28 cellular contexts compared by ENCODE assay signal in genomic region chr11:8331767-8332166, GRCh38.
A peak's percentile ranks its signal among the peaks of the same experiment; 100 is the strongest.
DNase-seq lines count a peak whose midpoint lies in the region; ATAC-seq and FAIRE-seq lines count a peak whose summit lies in the region.
"Had no signal": no experiment of that assay in that cellular context is flagged by ENCODE, and none has a peak within 500 bp of the region (broad histone marks: within the 10 kb centered on the region; RNA-seq: fewer than 3 reads in every experiment).

No MANE protein-coding gene starts in this region.

- H3K27ac Mint-ChIP-seq in dendritic cell treated with granulocyte-macrophage colony-stimulating factor and Interleukin-4, amounts not matched to agents 40 ng/mL and 50 ng/mL, for 4 days, result peak overlapping the region; percentile 60
- no peak overlapping the region for H3K27ac Mint-ChIP-seq in stimulated activated naive B cell treated with anti-CD40 and anti-IgM and Interleukin-4, amounts not matched to agents 10 μg/mL and 1 μg/mL and 100 μg/mL, for 72 hours
- H3K27ac Mint-ChIP-seq: activated CD4-positive, alpha-beta memory T cell treated with anti-CD3 and anti-CD28 coated beads, Interleukin-2, amount 10 ng/mL, durations not matched to agents 7 days and 5 days; activated naive CD4-positive, alpha-beta T cell treated with anti-CD3 and anti-CD28 coated beads, Interleukin-2, amount 10 ng/mL, durations not matched to agents 7 days and 5 days; activated T-helper 1 cell treated with anti-CD3 and anti-CD28 coated beads, Interleukin-12 subunit alpha, Interleukin-12 subunit beta, Interleukin-2, Interleukin-4 antibody, amounts not matched to agents 30 ng/mL and 10 ng/mL and 1 ng/mL, durations not matched to agents 14 hours and 24 hours and 36 hours; CD4-positive, alpha-beta T cell; nephron progenitor cell had no signal

- no peaks in the 10 kb centered on the region for H3K36me3 Mint-ChIP-seq in dendritic cell treated with granulocyte-macrophage colony-stimulating factor and Interleukin-4, amounts not matched to agents 40 ng/mL and 50 ng/mL, for 4 days (ENCODE audit: low read depth)
- H3K36me3 Mint-ChIP-seq in stimulated activated naive B cell treated with anti-CD40 and anti-IgM and Interleukin-4, amounts not matched to agents 10 μg/mL and 1 μg/mL and 100 μg/mL, for 72 hours, result no peaks in the 10 kb centered on the region
- H3K36me3 Mint-ChIP-seq: activated naive CD4-positive, alpha-beta T cell treated with anti-CD3 and anti-CD28 coated beads, Interleukin-2, amount 10 ng/mL, durations not matched to agents 7 days and 5 days had no signal

- peaks cover 8% of the 10 kb centered on the region for H3K27me3 Mint-ChIP-seq in dendritic cell treated with granulocyte-macrophage colony-stimulating factor and Interleukin-4, amounts not matched to agents 40 ng/mL and 50 ng/mL, for 4 days
- peaks cover 11 to 13% of the 10 kb centered on the region in 2 donors for H3K27me3 Mint-ChIP-seq in stimulated activated naive B cell treated with anti-CD40 and anti-IgM and Interleukin-4, amounts not matched to agents 10 μg/mL and 1 μg/mL and 100 μg/mL, for 72 hours
- H3K27me3 Mint-ChIP-seq: activated CD4-positive, alpha-beta memory T cell treated with anti-CD3 and anti-CD28 coated beads, Interleukin-2, amount 10 ng/mL, durations not matched to agents 7 days and 5 days had no signal

- no peak overlapping the region for H3K4me3 Mint-ChIP-seq in dendritic cell treated with granulocyte-macrophage colony-stimulating factor and Interleukin-4, amounts not matched to agents 40 ng/mL and 50 ng/mL, for 4 days
- no peak overlapping the region for H3K4me3 Mint-ChIP-seq in stimulated activated naive B cell treated with anti-CD40 and anti-IgM and Interleukin-4, amounts not matched to agents 10 μg/mL and 1 μg/mL and 100 μg/mL, for 72 hours
- H3K4me3 Mint-ChIP-seq: activated CD4-positive, alpha-beta memory T cell treated with anti-CD3 and anti-CD28 coated beads, Interleukin-2, amount 10 ng/mL, durations not matched to agents 7 days and 5 days; activated naive CD4-positive, alpha-beta T cell treated with anti-CD3 and anti-CD28 coated beads, Interleukin-2, amount 10 ng/mL, durations not matched to agents 7 days and 5 days; activated T-helper 1 cell treated with anti-CD3 and anti-CD28 coated beads, Interleukin-12 subunit alpha, Interleukin-12 subunit beta, Interleukin-2, Interleukin-4 antibody, amounts not matched to agents 30 ng/mL and 10 ng/mL and 1 ng/mL, durations not matched to agents 14 hours and 24 hours and 36 hours; CD4-positive, alpha-beta T cell; nephron progenitor cell had no signal

- H3K9me3 Mint-ChIP-seq in dendritic cell treated with granulocyte-macrophage colony-stimulating factor and Interleukin-4, amounts not matched to agents 40 ng/mL and 50 ng/mL, for 4 days, result no peaks in the 10 kb centered on the region
- H3K9me3 Mint-ChIP-seq in stimulated activated naive B cell treated with anti-CD40 and anti-IgM and Interleukin-4, amounts not matched to agents 10 μg/mL and 1 μg/mL and 100 μg/mL, for 72 hours, result no peaks in the 10 kb centered on the region
- H3K9me3 Mint-ChIP-seq: activated CD4-positive, alpha-beta memory T cell treated with anti-CD3 and anti-CD28 coated beads, Interleukin-2, amount 10 ng/mL, durations not matched to agents 7 days and 5 days; activated naive CD4-positive, alpha-beta T cell treated with anti-CD3 and anti-CD28 coated beads, Interleukin-2, amount 10 ng/mL, durations not matched to agents 7 days and 5 days; activated T-helper 1 cell treated with anti-CD3 and anti-CD28 coated beads, Interleukin-12 subunit alpha, Interleukin-12 subunit beta, Interleukin-2, Interleukin-4 antibody, amounts not matched to agents 30 ng/mL and 10 ng/mL and 1 ng/mL, durations not matched to agents 14 hours and 24 hours and 36 hours; CD4-positive, alpha-beta T cell; nephron progenitor cell had no signal

- no peak for FAIRE-seq in RCC 7860 (lab: Jason Lieb, UNC)
- FAIRE-seq: colon, pancreas, small intestine had no signal

- DNase-seq in ELR (ENCODE audit: low read depth) (peak; percentile 41), RCC 7860 (ENCODE audit: low spot score) (peak; percentile 11), NCI-H2107 (lab: John Stamatoyannopoulos, UW) (no peak)
- DNase-seq in stimulated activated naive B cell treated with anti-CD40 and anti-IgM and Interleukin-4, amounts not matched to agents 10 μg/mL and 1 μg/mL and 100 μg/mL, for 72 hours, result no peak
- no peak for DNase-seq in activated CD4-positive, alpha-beta T cell treated with anti-CD3 and anti-CD28 coated beads for 4 hours
- DNase-seq: activated CD4-positive, alpha-beta memory T cell treated with anti-CD3 and anti-CD28 coated beads, Interleukin-2, amount 10 ng/mL, durations not matched to agents 7 days and 5 days; activated CD4-positive, alpha-beta T cell treated with anti-CD3 and anti-CD28 coated beads for 1 hour; activated CD8-positive, alpha-beta memory T cell treated with anti-CD3 and anti-CD28 coated beads, Interleukin-2, amount 50 U/mL, for 48 hours; activated naive CD4-positive, alpha-beta T cell treated with anti-CD3 and anti-CD28 coated beads, Interleukin-2, amount 10 ng/mL, durations not matched to agents 7 days and 5 days; CD4-positive, alpha-beta T cell; effector CD4-positive, alpha-beta T cell; gastrocnemius medialis; NCI-H1048; NCI-H187; NCI-H2171; NCI-H510A; nephron progenitor cell; pancreas; PC-9; SHP77 treated with DMSO at 0.1 percent for 48 hours; small intestine; stimulated activated naive CD4-positive, alpha-beta T cell treated with Interleukin-2 at 50 U/mL for 16 hours; upper lobe of right lung had no signal

- peak; percentile 4 to 11 for ATAC-seq in stimulated activated naive B cell treated with anti-CD40 and anti-IgM and Interleukin-4, amounts not matched to agents 10 μg/mL and 1 μg/mL and 100 μg/mL, for 72 hours (replicated peaks)
- ATAC-seq in HG02623 (IDR thresholded peaks at IDR 0.05; ENCODE audit: unreplicated experiment), result no peak
- ATAC-seq: gastrocnemius medialis, HCT116 had no signal

- H3K4me1 Mint-ChIP-seq in dendritic cell treated with granulocyte-macrophage colony-stimulating factor and Interleukin-4, amounts not matched to agents 40 ng/mL and 50 ng/mL, for 4 days (ENCODE audit: low read depth), result peaks cover 63% of the 10 kb centered on the region
- H3K4me1 Mint-ChIP-seq in stimulated activated naive B cell treated with anti-CD40 and anti-IgM and Interleukin-4, amounts not matched to agents 10 μg/mL and 1 μg/mL and 100 μg/mL, for 72 hours, result peaks cover 24 to 46% of the 10 kb centered on the region in 2 donors
- H3K4me1 Mint-ChIP-seq: activated CD4-positive, alpha-beta memory T cell treated with anti-CD3 and anti-CD28 coated beads, Interleukin-2, amount 10 ng/mL, durations not matched to agents 7 days and 5 days; activated naive CD4-positive, alpha-beta T cell treated with anti-CD3 and anti-CD28 coated beads, Interleukin-2, amount 10 ng/mL, durations not matched to agents 7 days and 5 days had no signal

- intact Hi-C loops in dendritic cell treated with granulocyte-macrophage colony-stimulating factor and Interleukin-4, amounts not matched to agents 40 ng/mL and 50 ng/mL, for 4 days (cut with micrococcal nuclease), result no loop called here

Comparison
In these comparisons a context has a peak if more than half of its experiments do, and no peak if none do; other contexts are left out.
1. DNase-seq: peak in ELR (single experiment) and RCC 7860 (single experiment); none in stimulated activated naive B cell treated with anti-CD40 and anti-IgM and Interleukin-4, amounts not matched to agents 10 μg/mL and 1 μg/mL and 100 μg/mL, for 72 hours (single experiment), NCI-H2107 (single experiment) and activated CD4-positive, alpha-beta T cell treated with anti-CD3 and anti-CD28 coated beads for 4 hours (0 of 2).